15 cellular contexts compared by ENCODE assay signal in the genomic region with DNA sequence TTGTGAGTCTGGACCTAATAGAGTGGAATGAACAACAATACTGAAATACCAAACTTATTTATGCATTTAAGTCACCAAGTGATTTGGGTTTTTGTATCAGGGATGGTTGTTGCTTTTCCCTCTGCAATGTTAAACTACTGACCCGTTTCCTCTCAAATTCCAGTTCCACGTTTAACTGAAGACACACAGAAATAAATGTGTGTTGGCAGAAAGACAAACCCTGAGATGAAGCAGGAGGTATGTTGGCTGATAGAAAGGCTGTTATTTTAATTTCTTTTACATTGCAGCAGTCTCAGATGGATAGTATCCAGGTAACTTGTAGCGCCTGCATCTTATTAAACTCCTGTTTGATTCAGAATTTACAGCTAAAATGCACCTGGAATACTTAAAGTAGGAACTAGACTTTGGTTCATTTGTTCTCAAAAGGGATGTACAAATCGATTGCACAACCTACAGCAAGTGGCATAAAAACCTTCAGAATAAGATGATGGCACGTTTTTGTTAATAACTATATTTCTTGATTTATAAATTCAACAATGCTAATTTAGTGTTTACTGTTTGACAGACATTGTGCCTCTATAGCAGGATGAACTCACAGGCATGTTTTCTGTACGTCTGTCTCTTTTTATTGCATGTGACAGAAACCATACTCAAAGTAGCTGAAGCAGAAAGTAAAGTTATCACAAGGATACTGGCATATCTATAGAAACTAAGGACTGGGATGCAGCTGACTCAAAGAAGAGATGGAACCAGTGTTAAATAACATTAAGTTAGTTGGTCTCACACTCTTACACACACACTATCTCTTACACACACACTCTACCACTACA.
DNase-seq lines count a peak whose midpoint lies in the region; ATAC-seq and TF ChIP-seq lines count a peak whose summit lies in the region.
"Had no signal": no experiment of that assay in that cellular context is flagged by ENCODE, and none has a peak within 500 bp of the region (broad histone marks: within the 10 kb centered on the region; RNA-seq: fewer than 3 reads in every experiment).

No MANE protein-coding gene starts in this region.

- no peaks in the 10 kb centered on the region for H3K36me3 ChIP-seq in skeletal muscle tissue (ENCODE audit: control insufficient read depth in 3 of 3, insufficient read depth in 3 of 3, low read length in 3 of 3)
- H3K36me3 ChIP-seq: adrenal gland, heart left ventricle, thyroid gland had no signal

- H3K27ac ChIP-seq in skeletal muscle tissue (ENCODE audit: low read depth, low read length), result peak overlapping the region; percentile 47

- H3K9me3 ChIP-seq in skeletal muscle tissue (ENCODE audit: control insufficient read depth in 3 of 3, low read length in 3 of 3), result no peaks in the 10 kb centered on the region
- H3K9me3 ChIP-seq: adrenal gland, heart left ventricle, thyroid gland had no signal

- DNase-seq in NCI-H1105 treated with DMSO at 0.1 percent for 48 hours (lab: John Stamatoyannopoulos, UW) (peak; percentile 13), NCI-H1105 (lab: John Stamatoyannopoulos, UW) (no peak), SK-N-DZ (ENCODE audit: low spot score) (peak; percentile 54), fibroblast of mammary gland (ENCODE audit: low read depth) (peak; percentile 44), NCI-H526 (lab: John Stamatoyannopoulos, UW) (no peak)
- DNase-seq: activated CD4-positive, alpha-beta T cell treated with anti-CD3 and anti-CD28 coated beads, Interleukin-2, amount 10 ng/mL, durations not matched to agents 24 days and 14 days; activated T-cell treated with anti-CD3 and anti-CD28 coated beads, Interleukin-2, amount 50 U/mL, for 48 hours; adrenal gland; effector CD4-positive, alpha-beta T cell; heart left ventricle; KG1; thyroid gland had no signal

- no peak for TF ChIP-seq CTCF in fibroblast of mammary gland (conservative IDR thresholded peaks at IDR 0.05; ENCODE audit: control insufficient read depth, insufficient read depth, low read depth, low read length)

- H3K27me3 ChIP-seq in skeletal muscle tissue (ENCODE audit: control insufficient read depth in 3 of 3, insufficient read depth in 3 of 3, low read length in 3 of 3), result no peaks in the 10 kb centered on the region
- H3K27me3 ChIP-seq: adrenal gland, heart left ventricle, thyroid gland had no signal

- peaks cover 15 to 23% (median 20%) of the 10 kb centered on the region in 3 donors for H3K4me1 ChIP-seq in skeletal muscle tissue (ENCODE audit: control insufficient read depth in 3 of 3, insufficient read depth in 3 of 3, low read length in 3 of 3)

- H3K4me3 ChIP-seq in fibroblast of mammary gland (ENCODE audit: control insufficient read depth, low read depth, low read length) (no peak overlapping the region), skeletal muscle tissue (ENCODE audit: low read length in 3 of 3) (no peak overlapping the region)
- H3K4me3 ChIP-seq: adrenal gland, heart left ventricle, thyroid gland had no signal

- no peak for ATAC-seq in GM21381 (IDR thresholded peaks at IDR 0.05; ENCODE audit: unreplicated experiment)
- ATAC-seq in HG03460 (IDR thresholded peaks at IDR 0.05; ENCODE audit: unreplicated experiment), result no peak
- ATAC-seq: heart left ventricle had no signal

- no peak overlapping the region for H3K9ac ChIP-seq in skeletal muscle tissue (ENCODE audit: low read depth in 1 of 3, low read length in 3 of 3)

Comparison
In these comparisons a context has a peak if more than half of its experiments do, and no peak if none do; other contexts are left out.
1. DNase-seq: peak in NCI-H1105 treated with DMSO at 0.1 percent for 48 hours (single experiment), SK-N-DZ (single experiment) and fibroblast of mammary gland (single experiment); none in NCI-H1105 (single experiment) and NCI-H526 (0 of 2).